Comparison of ENCODE assay signal across 10 cellular contexts in genomic region chr19:3607398-3608078, GRCh38. TPM values are rescaled to one million over a fixed set of nuclear protein-coding genes. Genes with fewer than 3 reads are reported as not detected.
DNase-seq lines count a peak whose midpoint lies in the region; TF ChIP-seq lines count a peak whose summit lies in the region.
"Had no signal": no experiment of that assay in that cellular context is flagged by ENCODE, and none has a peak within 500 bp of the region (broad histone marks: within the 10 kb centered on the region; RNA-seq: fewer than 3 reads in every experiment).

No MANE protein-coding gene starts in this region.

- intact Hi-C loops in activated T-helper 2 cell treated with anti-CD3 and anti-CD28 coated beads, Interferon-gamma antibody, Interleukin-2, Interleukin-4, amounts not matched to agents 10 μg/mL and 5 μg/mL and 100 μg/mL, durations not matched to agents 14 hours and 24 hours and 36 hours (cut with micrococcal nuclease) = no loop called here

- H3K27ac Mint-ChIP-seq in activated T-helper 2 cell treated with anti-CD3 and anti-CD28 coated beads, Interferon-gamma antibody, Interleukin-2, Interleukin-4, amounts not matched to agents 10 μg/mL and 5 μg/mL and 100 μg/mL, durations not matched to agents 14 hours and 24 hours and 36 hours = no peak overlapping the region

- H3K27ac ChIP-seq in temporal lobe (ENCODE audit: low read depth, low read length) = peak overlapping the region; percentile 27
- H3K27ac ChIP-seq: HL-60 had no signal

- DNase-seq in NCI-H2227 (lab: John Stamatoyannopoulos, UW; ENCODE audit: unreplicated experiment) (peak; percentile 10), NCI-H2227 treated with DMSO at 0.1 percent for 48 hours (lab: John Stamatoyannopoulos, UW) (no peak), astrocyte of the hippocampus (ENCODE audit: low read depth, low spot score) (peak; percentile 57), kidney epithelial cell (ENCODE audit: low read depth) (no peak), NOMO-1 treated with DMSO at 0.1 percent for 48 hours (lab: John Stamatoyannopoulos, UW; ENCODE audit: unreplicated experiment) (no peak), NCI-H2029 treated with DMSO at 0.1 percent for 48 hours (lab: John Stamatoyannopoulos, UW) (no peak)
- no peak for DNase-seq in activated T-helper 2 cell treated with anti-CD3 and anti-CD28 coated beads, Interferon-gamma antibody, Interleukin-2, Interleukin-4, amounts not matched to agents 10 μg/mL and 5 μg/mL and 100 μg/mL, durations not matched to agents 14 hours and 24 hours and 36 hours (ENCODE audit: low spot score)
- DNase-seq: AML-193 had no signal

- peaks cover 4% of the 10 kb centered on the region for H3K27me3 Mint-ChIP-seq in activated T-helper 2 cell treated with anti-CD3 and anti-CD28 coated beads, Interferon-gamma antibody, Interleukin-2, Interleukin-4, amounts not matched to agents 10 μg/mL and 5 μg/mL and 100 μg/mL, durations not matched to agents 14 hours and 24 hours and 36 hours (ENCODE audit: low read depth)

- H3K4me3 Mint-ChIP-seq in activated T-helper 2 cell treated with anti-CD3 and anti-CD28 coated beads, Interferon-gamma antibody, Interleukin-2, Interleukin-4, amounts not matched to agents 10 μg/mL and 5 μg/mL and 100 μg/mL, durations not matched to agents 14 hours and 24 hours and 36 hours (ENCODE audit: low read depth) = no peak overlapping the region

- H3K9me3 Mint-ChIP-seq in activated T-helper 2 cell treated with anti-CD3 and anti-CD28 coated beads, Interferon-gamma antibody, Interleukin-2, Interleukin-4, amounts not matched to agents 10 μg/mL and 5 μg/mL and 100 μg/mL, durations not matched to agents 14 hours and 24 hours and 36 hours = no peaks in the 10 kb centered on the region

- peaks cover 2% of the 10 kb centered on the region for H3K4me1 Mint-ChIP-seq in activated T-helper 2 cell treated with anti-CD3 and anti-CD28 coated beads, Interferon-gamma antibody, Interleukin-2, Interleukin-4, amounts not matched to agents 10 μg/mL and 5 μg/mL and 100 μg/mL, durations not matched to agents 14 hours and 24 hours and 36 hours (ENCODE audit: low read depth)

- TF ChIP-seq CTCF in kidney epithelial cell (IDR thresholded peaks at IDR 0.05; ENCODE audit: insufficient read depth, low read length, poor library complexity, severe bottlenecking) = no peak

- peak overlapping the region; percentile 45 for H3K4me3 ChIP-seq in kidney epithelial cell (ENCODE audit: low read depth, low read length)

- H3K27me3 ChIP-seq in kidney epithelial cell (ENCODE audit: control insufficient read depth, insufficient read depth, low read length) = no peaks in the 10 kb centered on the region

- H3K36me3 Mint-ChIP-seq in activated T-helper 2 cell treated with anti-CD3 and anti-CD28 coated beads, Interferon-gamma antibody, Interleukin-2, Interleukin-4, amounts not matched to agents 10 μg/mL and 5 μg/mL and 100 μg/mL, durations not matched to agents 14 hours and 24 hours and 36 hours (ENCODE audit: low read depth) = peaks cover 3% of the 10 kb centered on the region

- H3K36me3 ChIP-seq in kidney epithelial cell (ENCODE audit: control insufficient read depth, insufficient read depth, low read length) = no peaks in the 10 kb centered on the region

RNA-seq across cellular contexts. Expression of gene TBXA2R, which starts 0.9 kb away (rescaled TPM):
- 0.04 and 0.21 TPM in 2 replicates for total RNA-seq in kidney epithelial cell
- total RNA-seq in temporal lobe = 0.25 TPM
- total RNA-seq in activated T-helper 2 cell treated with anti-CD3 and anti-CD28 coated beads, Interferon-gamma antibody, Interleukin-2, Interleukin-4, amounts not matched to agents 10 μg/mL and 5 μg/mL and 100 μg/mL, durations not matched to agents 14 hours and 24 hours and 36 hours = 0.09 and 0.14 TPM in 2 replicates

RNA-seq across cellular contexts. Expression of gene CACTIN, which starts 19.1 kb away (rescaled TPM):
- total RNA-seq in kidney epithelial cell = 46.6 and 48.7 TPM in 2 replicates
- 16.2 TPM for total RNA-seq in temporal lobe
- total RNA-seq in activated T-helper 2 cell treated with anti-CD3 and anti-CD28 coated beads, Interferon-gamma antibody, Interleukin-2, Interleukin-4, amounts not matched to agents 10 μg/mL and 5 μg/mL and 100 μg/mL, durations not matched to agents 14 hours and 24 hours and 36 hours = 32.8 and 36.2 TPM in 2 replicates

RNA-seq across cellular contexts. Expression of gene GIPC3, which starts 22.3 kb away (rescaled TPM):
- total RNA-seq in kidney epithelial cell = 0.21 TPM in 1 of 2 replicates, not detected in the other
- total RNA-seq in temporal lobe = 0.25 TPM
- total RNA-seq in activated T-helper 2 cell treated with anti-CD3 and anti-CD28 coated beads, Interferon-gamma antibody, Interleukin-2, Interleukin-4, amounts not matched to agents 10 μg/mL and 5 μg/mL and 100 μg/mL, durations not matched to agents 14 hours and 24 hours and 36 hours = 0.16 and 0.32 TPM in 2 replicates

RNA-seq across cellular contexts. Expression of gene HMG20B, which starts 34.8 kb away (rescaled TPM):
- total RNA-seq in kidney epithelial cell = 77.8 and 84.5 TPM in 2 replicates
- 9.6 TPM for total RNA-seq in temporal lobe
- 55.3 and 66.3 TPM in 2 replicates for total RNA-seq in activated T-helper 2 cell treated with anti-CD3 and anti-CD28 coated beads, Interferon-gamma antibody, Interleukin-2, Interleukin-4, amounts not matched to agents 10 μg/mL and 5 μg/mL and 100 μg/mL, durations not matched to agents 14 hours and 24 hours and 36 hours

RNA-seq across cellular contexts. Expression of gene MFSD12, which starts 50.2 kb away (rescaled TPM):
- total RNA-seq in kidney epithelial cell (154 and 222 TPM in 2 replicates), temporal lobe (24.6 TPM)
- total RNA-seq in activated T-helper 2 cell treated with anti-CD3 and anti-CD28 coated beads, Interferon-gamma antibody, Interleukin-2, Interleukin-4, amounts not matched to agents 10 μg/mL and 5 μg/mL and 100 μg/mL, durations not matched to agents 14 hours and 24 hours and 36 hours = 93.7 and 94.1 TPM in 2 replicates

Comparison
In these comparisons a context has a peak if more than half of its experiments do, and no peak if none do; other contexts are left out.
1. DNase-seq: peak in NCI-H2227 (single experiment) and astrocyte of the hippocampus (single experiment); none in NCI-H2227 treated with DMSO at 0.1 percent for 48 hours (single experiment), kidney epithelial cell (single experiment), NOMO-1 treated with DMSO at 0.1 percent for 48 hours (single experiment), NCI-H2029 treated with DMSO at 0.1 percent for 48 hours (single experiment) and activated T-helper 2 cell treated with anti-CD3 and anti-CD28 coated beads, Interferon-gamma antibody, Interleukin-2, Interleukin-4, amounts not matched to agents 10 μg/mL and 5 μg/mL and 100 μg/mL, durations not matched to agents 14 hours and 24 hours and 36 hours (single experiment).